ENCODE assay signal across 29 cellular contexts in the genomic region with DNA sequence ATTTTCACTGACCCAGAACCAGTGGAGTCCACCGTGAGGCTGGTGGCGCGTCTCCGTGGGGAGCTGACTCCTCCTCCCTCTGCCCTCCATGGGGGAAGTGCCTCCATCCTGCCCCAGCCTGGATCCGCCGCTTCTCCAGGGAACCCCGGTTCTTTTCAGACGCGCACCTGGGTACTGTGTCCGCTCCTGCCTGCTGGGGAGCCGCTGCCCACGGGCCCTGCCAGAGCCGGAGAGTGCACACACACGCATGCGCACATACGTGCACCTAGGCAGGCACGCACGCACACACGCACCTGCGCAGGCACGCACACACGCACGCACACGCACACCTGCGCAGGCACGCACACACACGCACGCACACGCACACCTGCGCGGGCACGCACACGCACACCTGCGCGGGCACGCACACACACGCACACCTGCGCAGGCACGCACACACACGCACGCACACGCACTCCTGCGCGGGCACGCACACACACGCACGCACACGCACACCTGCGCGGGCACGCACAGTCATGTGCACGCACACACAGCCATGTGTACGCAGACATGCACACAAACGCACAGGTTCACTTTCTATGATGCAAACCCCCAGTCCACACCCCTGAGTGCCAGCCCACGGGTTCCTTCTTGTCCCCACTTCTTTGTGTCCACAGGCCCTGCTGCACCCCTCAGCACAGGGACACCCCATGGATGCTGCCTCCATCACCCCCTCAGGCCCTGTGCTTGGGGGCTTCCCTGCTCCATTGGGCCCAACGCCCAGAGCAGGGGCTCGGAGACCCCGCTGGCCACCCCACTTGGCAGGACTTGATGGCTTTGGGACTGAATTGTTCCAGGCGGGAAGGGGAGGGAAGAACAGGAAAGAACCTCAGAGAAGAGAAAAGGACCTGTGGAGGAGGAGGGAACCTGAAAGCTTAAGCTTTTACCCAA. TPM values are rescaled to one million over a fixed set of nuclear protein-coding genes. Genes with fewer than 3 reads are reported as not detected.
DNase-seq lines count a peak whose midpoint lies in the region; ATAC-seq and TF ChIP-seq lines count a peak whose summit lies in the region.
"Had no signal": no experiment of that assay in that cellular context is flagged by ENCODE, and none has a peak within 500 bp of the region (broad histone marks: within the 10 kb centered on the region; RNA-seq: fewer than 3 reads in every experiment).

No MANE protein-coding gene starts in this region.

- H3K27ac Mint-ChIP-seq in endodermal cell (peak overlapping the region; percentile 23), nephron (peak overlapping the region in 2 of 3 experiments; percentile 73 to 83)
- no peak overlapping the region for H3K27ac Mint-ChIP-seq in stimulated activated memory B cell treated with anti-CD40 and anti-IgM and Interleukin-4, amounts not matched to agents 10 μg/mL and 1 μg/mL and 100 μg/mL, for 72 hours
- H3K27ac Mint-ChIP-seq: activated CD8-positive, alpha-beta T cell treated with anti-CD3 and anti-CD28 coated beads, Interleukin-2, amount 10 ng/mL, durations not matched to agents 7 days and 5 days; activated T-helper 2 cell treated with anti-CD3 and anti-CD28 coated beads, Interferon-gamma antibody, Interleukin-2, Interleukin-4, amounts not matched to agents 10 μg/mL and 5 μg/mL and 100 μg/mL, durations not matched to agents 14 hours and 24 hours and 36 hours; CD4-positive, alpha-beta T cell had no signal

- ATAC-seq in Right ventricle myocardium superior (ENCODE audit: poor library complexity): no peak
- ATAC-seq in stimulated activated memory B cell treated with anti-CD40 and anti-IgM and Interleukin-4, amounts not matched to agents 10 μg/mL and 1 μg/mL and 100 μg/mL, for 72 hours: peak; percentile 22
- no peak for ATAC-seq in GM21526 (IDR thresholded peaks at IDR 0.05; ENCODE audit: low FRiP score, unreplicated experiment)
- ATAC-seq: A549; activated CD8-positive, alpha-beta T cell treated with anti-CD3 and anti-CD28 coated beads, Interleukin-2, amount 10 ng/mL, durations not matched to agents 7 days and 5 days; gastroesophageal sphincter; left colon; stimulated activated naive CD8-positive, alpha-beta T cell treated with anti-CD3 and anti-CD28 coated beads, Interleukin-15, amount 100 ng/mL, for 72 hours had no signal

- no peaks in the 10 kb centered on the region for H3K36me3 ChIP-seq in right atrium auricular region
- no peaks in the 10 kb centered on the region for H3K36me3 ChIP-seq in endodermal cell (ENCODE audit: control insufficient read depth, insufficient read depth, low read length)
- H3K36me3 ChIP-seq in brain microvascular endothelial cell (replicated peaks): no peaks in the 10 kb centered on the region
- H3K36me3 ChIP-seq: breast epithelium, gastroesophageal sphincter, thoracic aorta had no signal

- H3K4me3 ChIP-seq in right atrium auricular region: no peak overlapping the region
- H3K4me3 ChIP-seq in endodermal cell (ENCODE audit: low read length): no peak overlapping the region
- no peak overlapping the region for H3K4me3 ChIP-seq in brain microvascular endothelial cell (ENCODE audit: low read depth, low read length)
- H3K4me3 ChIP-seq: A549, breast epithelium, gastroesophageal sphincter, thoracic aorta had no signal

- H3K4me1 Mint-ChIP-seq in endodermal cell (no peaks in the 10 kb centered on the region), nephron (peaks cover 22% of the 10 kb centered on the region)
- H3K4me1 Mint-ChIP-seq in stimulated activated memory B cell treated with anti-CD40 and anti-IgM and Interleukin-4, amounts not matched to agents 10 μg/mL and 1 μg/mL and 100 μg/mL, for 72 hours: peaks cover 3% of the 10 kb centered on the region
- H3K4me1 Mint-ChIP-seq: stimulated activated naive CD8-positive, alpha-beta T cell treated with anti-CD3 and anti-CD28 coated beads, Interleukin-15, amount 100 ng/mL, for 72 hours had no signal

- H3K27ac ChIP-seq in right atrium auricular region (no peak overlapping the region), endodermal cell (ENCODE audit: low read depth, low read length) (no peak overlapping the region), brain microvascular endothelial cell (no peak overlapping the region)
- H3K27ac ChIP-seq: A549, breast epithelium, gastroesophageal sphincter, thoracic aorta had no signal

- H3K36me3 Mint-ChIP-seq in endodermal cell (ENCODE audit: low read depth) (no peaks in the 10 kb centered on the region), nephron (ENCODE audit: low read depth) (no peaks in the 10 kb centered on the region)
- H3K36me3 Mint-ChIP-seq in stimulated activated memory B cell treated with anti-CD40 and anti-IgM and Interleukin-4, amounts not matched to agents 10 μg/mL and 1 μg/mL and 100 μg/mL, for 72 hours: no peaks in the 10 kb centered on the region

- TF ChIP-seq CTCF in right atrium auricular region (IDR thresholded peaks at IDR 0.05) (no peak), endodermal cell (conservative IDR thresholded peaks at IDR 0.05) (no peak), nephron (IDR thresholded peaks at IDR 0.05; ENCODE audit: unreplicated experiment in 3 of 3) (no peak), brain microvascular endothelial cell (IDR thresholded peaks at IDR 0.05; ENCODE audit: low read depth, low read length, missing control alignments) (no peak)

- intact Hi-C loops in Right ventricle myocardium superior (cut with DNase I): no loop called here

- H3K4me3 Mint-ChIP-seq in endodermal cell (no peak overlapping the region), nephron (no peak overlapping the region)
- no peak overlapping the region for H3K4me3 Mint-ChIP-seq in stimulated activated memory B cell treated with anti-CD40 and anti-IgM and Interleukin-4, amounts not matched to agents 10 μg/mL and 1 μg/mL and 100 μg/mL, for 72 hours
- H3K4me3 Mint-ChIP-seq: activated CD8-positive, alpha-beta T cell treated with anti-CD3 and anti-CD28 coated beads, Interleukin-2, amount 10 ng/mL, durations not matched to agents 7 days and 5 days; CD4-positive, alpha-beta T cell; stimulated activated naive CD8-positive, alpha-beta T cell treated with anti-CD3 and anti-CD28 coated beads, Interleukin-15, amount 100 ng/mL, for 72 hours had no signal

- no peaks in the 10 kb centered on the region for H3K9me3 Mint-ChIP-seq in endodermal cell
- no peaks in the 10 kb centered on the region for H3K9me3 Mint-ChIP-seq in nephron
- H3K9me3 Mint-ChIP-seq in stimulated activated memory B cell treated with anti-CD40 and anti-IgM and Interleukin-4, amounts not matched to agents 10 μg/mL and 1 μg/mL and 100 μg/mL, for 72 hours: no peaks in the 10 kb centered on the region
- H3K9me3 Mint-ChIP-seq: activated T-helper 2 cell treated with anti-CD3 and anti-CD28 coated beads, Interferon-gamma antibody, Interleukin-2, Interleukin-4, amounts not matched to agents 10 μg/mL and 5 μg/mL and 100 μg/mL, durations not matched to agents 14 hours and 24 hours and 36 hours; CD4-positive, alpha-beta T cell; stimulated activated naive CD8-positive, alpha-beta T cell treated with anti-CD3 and anti-CD28 coated beads, Interleukin-15, amount 100 ng/mL, for 72 hours had no signal

- DNase-seq in Right ventricle myocardium superior (peak; percentile 17), right atrium auricular region (ENCODE audit: low spot score) (no peak), endodermal cell (no peak), brain microvascular endothelial cell (no peak), pons (ENCODE audit: low spot score) (no peak)
- DNase-seq: activated CD4-positive, alpha-beta T cell treated with anti-CD3 and anti-CD28 coated beads for 4 hours; activated CD8-positive, alpha-beta T cell treated with anti-CD3 and anti-CD28 coated beads, Interleukin-2, amount 10 ng/mL, durations not matched to agents 7 days and 5 days; activated naive CD4-positive, alpha-beta T cell treated with anti-CD3 and anti-CD28 coated beads, Interleukin-2, amount 50 U/mL, for 16 hours; activated T-cell treated with anti-CD3 and anti-CD28 coated beads for 4 hours; EL; H7; hypothalamus; KG1; NCI-H1092 treated with DMSO at 0.1 percent for 48 hours; NCI-H1694 treated with DMSO at 0.1 percent for 48 hours; OCI-M1; SHP77 treated with DMSO at 0.1 percent for 48 hours; stimulated activated CD8-positive, alpha-beta memory T cell treated with anti-CD3 and anti-CD28 coated beads, Interleukin-4, amount 100 ng/mL, for 48 hours; stimulated activated naive CD8-positive, alpha-beta T cell treated with anti-CD3 and anti-CD28 coated beads, Interleukin-15, amount 100 ng/mL, for 72 hours had no signal

- no peak overlapping the region for H3K9ac ChIP-seq in endodermal cell (ENCODE audit: extremely low read depth, low read length, poor library complexity, severe bottlenecking)

- no peaks in the 10 kb centered on the region for H3K27me3 Mint-ChIP-seq in endodermal cell (ENCODE audit: insufficient read depth)
- H3K27me3 Mint-ChIP-seq in nephron (ENCODE audit: low read depth): peaks cover 5% of the 10 kb centered on the region
- no peaks in the 10 kb centered on the region for H3K27me3 Mint-ChIP-seq in stimulated activated memory B cell treated with anti-CD40 and anti-IgM and Interleukin-4, amounts not matched to agents 10 μg/mL and 1 μg/mL and 100 μg/mL, for 72 hours
- H3K27me3 Mint-ChIP-seq: CD4-positive, alpha-beta T cell; stimulated activated naive CD8-positive, alpha-beta T cell treated with anti-CD3 and anti-CD28 coated beads, Interleukin-15, amount 100 ng/mL, for 72 hours had no signal

- in situ Hi-C loops in brain microvascular endothelial cell (cut with HindIII; ENCODE audit: low pct_ligation_motif_present, low sequenced_read_pairs): no loop called here

- WGBS in endodermal cell (ENCODE audit: insufficient coverage in 1 of 2, insufficient read length in 1 of 2), 2 experiments: 94 to 95% methylated on average over 48 to 59 of the region's 59 CpGs

- H3K4me1 ChIP-seq in right atrium auricular region (peaks cover 0 to 10% of the 10 kb centered on the region in 2 donors), endodermal cell (ENCODE audit: control insufficient read depth, insufficient read depth, low read length) (no peaks in the 10 kb centered on the region)
- H3K4me1 ChIP-seq: A549, breast epithelium had no signal

- no peaks in the 10 kb centered on the region for H3K9me3 ChIP-seq in right atrium auricular region
- H3K9me3 ChIP-seq in endodermal cell (ENCODE audit: control insufficient read depth, low read length): no peaks in the 10 kb centered on the region
- H3K9me3 ChIP-seq: A549, breast epithelium, gastroesophageal sphincter, thoracic aorta had no signal

- H3K27me3 ChIP-seq in right atrium auricular region (no peaks in the 10 kb centered on the region), endodermal cell (ENCODE audit: control insufficient read depth, insufficient read depth, low read length, poor library complexity, severe bottlenecking) (no peaks in the 10 kb centered on the region), brain microvascular endothelial cell (replicated peaks) (no peaks in the 10 kb centered on the region)
- H3K27me3 ChIP-seq: breast epithelium, gastroesophageal sphincter had no signal

RNA-seq across cellular contexts. Expression of gene MORN1, which starts 42.7 kb away (rescaled TPM):
- 5.0 TPM for total RNA-seq in Right ventricle myocardium superior
- total RNA-seq in right atrium auricular region: 1 to 10 TPM; 2.2 to 3.8 TPM
- total RNA-seq in endodermal cell: 10 to 100 TPM; 21.3 to 24.9 TPM
- polyA plus RNA-seq in endodermal cell (2013, experiment 1 of 2): 10.8 TPM
- polyA plus RNA-seq in endodermal cell (2013, experiment 2 of 2): 8.9 TPM

RNA-seq across cellular contexts. Expression of gene RER1, which starts 43.0 kb away (rescaled TPM):
- total RNA-seq in Right ventricle myocardium superior: 81.8 TPM
- total RNA-seq in right atrium auricular region: 10 to 100 TPM; 38.8 to 47.2 TPM
- 100 to 1,000 TPM; 114 TPM for total RNA-seq in endodermal cell
- polyA plus RNA-seq in endodermal cell (2013, experiment 1 of 2): 68.8 TPM
- 63.1 TPM for polyA plus RNA-seq in endodermal cell (2013, experiment 2 of 2)
